ENCODE assay signal across 8 cellular contexts in genomic region chr3:45105855-45106655, GRCh38. TPM values are rescaled to one million over a fixed set of nuclear protein-coding genes. Genes with fewer than 3 reads are reported as not detected.
DNase-seq lines count a peak whose midpoint lies in the region; ATAC-seq and TF ChIP-seq lines count a peak whose summit lies in the region.

No MANE protein-coding gene starts in this region.

- H3K9me3 Mint-ChIP-seq in T-cell (no peaks in the 10 kb centered on the region), glutamatergic neuron (ENCODE audit: unreplicated experiment) (no peaks in the 10 kb centered on the region)
- peaks cover 7% of the 10 kb centered on the region for H3K9me3 Mint-ChIP-seq in activated naive CD8-positive, alpha-beta T cell treated with anti-CD3 and anti-CD28 coated beads, Interleukin-2, amount 10 ng/mL, durations not matched to agents 7 days and 5 days

- POLR2A ChIA-PET in T-cell (lab: Charles Lee) = no interaction called here
- POLR2A ChIA-PET in activated naive CD8-positive, alpha-beta T cell treated with anti-CD3 and anti-CD28 coated beads, Interleukin-2, amount 10 ng/mL, durations not matched to agents 7 days and 5 days (lab: Charles Lee) = interaction anchor here (0.9 to 2.8 kb wide), 2 partner anchors 12 to 15 kb away, joined by 3 to 23 read pairs; no protein-coding TSS in a partner anchor

- H3K27ac Mint-ChIP-seq in T-cell (peak overlapping the region; percentile 39 to 75), glutamatergic neuron (ENCODE audit: unreplicated experiment) (no peak overlapping the region)
- H3K27ac Mint-ChIP-seq in activated naive CD8-positive, alpha-beta T cell treated with anti-CD3 and anti-CD28 coated beads, Interleukin-2, amount 10 ng/mL, durations not matched to agents 7 days and 5 days = peak overlapping the region; percentile 55

- peaks cover 72 to 77% (median 73%) of the 10 kb centered on the region in 3 donors for H3K4me1 Mint-ChIP-seq in T-cell
- peaks cover 60% of the 10 kb centered on the region for H3K4me1 Mint-ChIP-seq in activated naive CD8-positive, alpha-beta T cell treated with anti-CD3 and anti-CD28 coated beads, Interleukin-2, amount 10 ng/mL, durations not matched to agents 7 days and 5 days
- no peaks in the 10 kb centered on the region for H3K4me1 Mint-ChIP-seq in glutamatergic neuron (ENCODE audit: low read depth, unreplicated experiment)

- DNase-seq in COLO829 (ENCODE audit: low spot score) (peak; percentile 82), T-cell (peak in 32 of 34 experiments; percentile 16 to 65 (median 35)), smooth muscle cell of the brain vasculature (ENCODE audit: low read depth, low spot score) (peak; percentile 50), glutamatergic neuron (no peak), GM13977 (ENCODE audit: low spot score) (no peak), NCI-H2029 treated with DMSO at 0.1 percent for 48 hours (lab: John Stamatoyannopoulos, UW) (no peak)
- peak; percentile 83 for DNase-seq in activated naive CD8-positive, alpha-beta T cell treated with anti-CD3 and anti-CD28 coated beads, Interleukin-2, amount 10 ng/mL, durations not matched to agents 7 days and 5 days

- in situ Hi-C loops in GM13977 (cut with MboI; ENCODE audit: low pct_unique_long_range_greater_than_20kb, low sequenced_read_pairs, unreplicated experiment) = no loop called here

- H3K27me3 Mint-ChIP-seq in T-cell (peaks cover 4 to 10% of the 10 kb centered on the region in 2 donors), glutamatergic neuron (ENCODE audit: unreplicated experiment) (no peaks in the 10 kb centered on the region)
- peaks cover 17% of the 10 kb centered on the region for H3K27me3 Mint-ChIP-seq in activated naive CD8-positive, alpha-beta T cell treated with anti-CD3 and anti-CD28 coated beads, Interleukin-2, amount 10 ng/mL, durations not matched to agents 7 days and 5 days

- no peak for TF ChIP-seq CTCF in glutamatergic neuron (IDR thresholded peaks at IDR 0.05; ENCODE audit: partially characterized antibody, unreplicated experiment)
- TF ChIP-seq CTCF in GM13977 (IDR thresholded peaks at IDR 0.05; ENCODE audit: extremely low read depth, insufficient read depth, missing control alignments) = no peak

- CTCF ChIA-PET in T-cell (lab: Charles Lee) = interaction anchor here in 1 of 2 donors (0.8 kb wide), 1 partner anchor 12 kb away, joined by 3 read pairs; no protein-coding TSS in a partner anchor

- H3K36me3 Mint-ChIP-seq in T-cell (no peaks in the 10 kb centered on the region), glutamatergic neuron (ENCODE audit: unreplicated experiment) (peaks cover 4% of the 10 kb centered on the region)
- peaks cover 47% of the 10 kb centered on the region for H3K36me3 Mint-ChIP-seq in activated naive CD8-positive, alpha-beta T cell treated with anti-CD3 and anti-CD28 coated beads, Interleukin-2, amount 10 ng/mL, durations not matched to agents 7 days and 5 days

- H3K4me3 Mint-ChIP-seq in T-cell (peak overlapping the region in 1 of 3 donors; percentile 54), glutamatergic neuron (ENCODE audit: unreplicated experiment) (no peak overlapping the region)
- peak overlapping the region; percentile 23 for H3K4me3 Mint-ChIP-seq in activated naive CD8-positive, alpha-beta T cell treated with anti-CD3 and anti-CD28 coated beads, Interleukin-2, amount 10 ng/mL, durations not matched to agents 7 days and 5 days

- peak; percentile 79 to 89 (median 84) for ATAC-seq in T-cell (replicated peaks in 1 of 4)
- ATAC-seq in activated naive CD8-positive, alpha-beta T cell treated with anti-CD3 and anti-CD28 coated beads, Interleukin-2, amount 10 ng/mL, durations not matched to agents 7 days and 5 days (ENCODE audit: low read depth) = peak; percentile 76
- ATAC-seq in GM19023 (IDR thresholded peaks at IDR 0.05; ENCODE audit: unreplicated experiment) = no peak

RNA-seq across cellular contexts. Expression of gene CDCP1, which starts 40.1 kb away (rescaled TPM):
- total RNA-seq in T-cell (1 to 10 TPM in 1 of 5 donors, under 1 TPM in 4; 0.36 to 1.7 (median 0.55) TPM), glutamatergic neuron (ENCODE audit: unreplicated experiment) (0.71 TPM)
- total RNA-seq in activated naive CD8-positive, alpha-beta T cell treated with anti-CD3 and anti-CD28 coated beads, Interleukin-2, amount 10 ng/mL, durations not matched to agents 7 days and 5 days = 1 to 10 TPM; 7.1 to 8.7 TPM

Comparison
In these comparisons a context has a peak if more than half of its experiments do, and no peak if none do; other contexts are left out.
1. DNase-seq: peak in COLO829 (single experiment), T-cell (32 of 34), activated naive CD8-positive, alpha-beta T cell treated with anti-CD3 and anti-CD28 coated beads, Interleukin-2, amount 10 ng/mL, durations not matched to agents 7 days and 5 days (single experiment) and smooth muscle cell of the brain vasculature (single experiment); none in glutamatergic neuron (single experiment), GM13977 (single experiment) and NCI-H2029 treated with DMSO at 0.1 percent for 48 hours (single experiment).